In the genomic region with DNA sequence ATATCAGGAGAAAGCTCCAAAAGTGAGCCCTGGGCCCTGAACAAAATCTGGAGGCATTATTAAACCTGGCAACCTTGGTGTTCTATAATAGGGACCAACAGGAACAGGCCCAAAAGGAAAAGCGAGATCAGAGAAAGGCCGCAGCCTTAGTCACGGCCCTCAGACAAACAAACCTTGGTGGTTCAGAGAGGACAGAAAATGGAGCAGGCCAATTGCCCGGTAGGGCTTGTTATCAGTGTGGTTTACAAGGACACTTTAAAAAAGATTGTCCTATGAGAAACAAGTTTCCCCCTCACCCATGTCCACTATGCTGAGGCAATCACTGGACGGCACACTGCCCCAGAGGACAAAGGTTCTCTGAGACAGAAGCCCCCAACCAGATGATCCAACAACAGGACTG, we compare ENCODE assay signal across 1 cellular context. TPM values are rescaled to one million over a fixed set of nuclear protein-coding genes. Genes with fewer than 3 reads are reported as not detected.
"Had no signal": no experiment of that assay in that cellular context is flagged by ENCODE, and none has a peak within 500 bp of the region (broad histone marks: within the 10 kb centered on the region; RNA-seq: fewer than 3 reads in every experiment).

No MANE protein-coding gene starts in this region.

RNA-seq across cellular contexts. Expression of a gene that starts 14.0 kb away (rescaled TPM):
- total RNA-seq: activated B cell treated with CpG ODN at 0.5 μM for 24 hours had no signal
